ENCODE assay signal across 8 cellular contexts in the genomic region with DNA sequence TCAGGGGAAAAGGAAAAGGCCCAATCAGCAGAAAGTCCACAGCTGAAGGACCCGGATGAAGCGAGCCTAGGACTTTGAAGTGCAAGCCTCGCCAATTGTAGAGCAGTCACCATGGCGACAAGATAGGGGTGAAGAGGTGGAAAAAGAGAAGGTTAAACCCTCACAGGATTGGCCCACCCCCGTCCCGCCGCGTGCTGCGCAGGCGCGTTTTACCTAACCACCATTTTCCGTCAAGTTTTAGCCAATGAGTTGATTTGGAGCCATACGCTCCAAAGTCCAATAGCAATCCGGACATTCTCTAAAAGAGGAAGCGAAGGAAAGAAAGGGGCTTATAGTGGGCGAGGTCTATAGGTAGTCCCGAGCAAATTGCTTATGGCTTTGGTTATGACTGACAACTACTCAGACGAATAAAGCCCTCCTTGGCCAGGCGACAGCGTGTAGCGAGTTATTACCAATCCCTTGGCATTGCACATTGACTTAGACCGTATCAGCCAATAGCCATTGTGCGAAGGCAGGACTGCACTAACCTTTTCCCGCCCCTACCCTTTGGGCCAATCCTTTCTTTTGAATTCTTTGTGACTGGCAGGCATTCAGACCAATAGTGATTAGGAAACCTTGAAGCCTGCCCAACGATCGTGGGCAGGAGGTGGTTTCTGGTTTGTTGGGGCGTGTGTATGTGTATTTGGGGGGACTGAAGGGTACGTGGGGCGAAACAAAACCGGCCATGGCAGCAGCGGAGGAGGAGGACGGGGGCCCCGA. TPM values are rescaled to one million over a fixed set of nuclear protein-coding genes. Genes with fewer than 3 reads are reported as not detected.
DNase-seq lines count a peak whose midpoint lies in the region; ATAC-seq, FAIRE-seq and TF ChIP-seq lines count a peak whose summit lies in the region.

A gene with protein sequence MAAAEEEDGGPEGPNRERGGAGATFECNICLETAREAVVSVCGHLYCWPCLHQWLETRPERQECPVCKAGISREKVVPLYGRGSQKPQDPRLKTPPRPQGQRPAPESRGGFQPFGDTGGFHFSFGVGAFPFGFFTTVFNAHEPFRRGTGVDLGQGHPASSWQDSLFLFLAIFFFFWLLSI (plus strand): TSS at position 618 of the 759 bp plus-strand sequence. CDS start 107 bp downstream, at position 725.

- no peak for TF ChIP-seq POLR2A in GM12892 (IDR thresholded peaks at IDR 0.05; ENCODE audit: low read depth, low read length)

- DNase-seq in GM12892 (ENCODE audit: insufficient read length) (peak; percentile 94), NCI-H146 treated with DMSO at 0.1 percent for 48 hours (lab: John Stamatoyannopoulos, UW; ENCODE audit: unreplicated experiment) (peak; percentile 99), amniotic stem cell (lab: John Stamatoyannopoulos, UW) (peak; percentile 100), left cardiac atrium (peak; percentile 96), posterior vena cava (ENCODE audit: low spot score) (peak; percentile 98), ureter (ENCODE audit: low spot score) (peak; percentile 98)

- H3K27ac Mint-ChIP-seq in T-helper 1 cell treated with Interleukin-12 subunit alpha and Interleukin-12 subunit beta and Interleukin-4 antibody, amounts not matched to agents 30 μg/mL and 1 μg/mL, for 36 hours = peak within 1 kb of the TSS; percentile 99

- H3K36me3 Mint-ChIP-seq in T-helper 1 cell treated with Interleukin-12 subunit alpha and Interleukin-12 subunit beta and Interleukin-4 antibody, amounts not matched to agents 30 μg/mL and 1 μg/mL, for 36 hours (ENCODE audit: low read depth) = peaks cover 25% of the 10 kb centered on the region

- peak; percentile 84 for ATAC-seq in HG02870 (IDR thresholded peaks at IDR 0.05; ENCODE audit: unreplicated experiment)
- peak; percentile 85 to 87 for ATAC-seq in left cardiac atrium

- peaks cover 57% of the 10 kb centered on the region for H3K4me1 Mint-ChIP-seq in T-helper 1 cell treated with Interleukin-12 subunit alpha and Interleukin-12 subunit beta and Interleukin-4 antibody, amounts not matched to agents 30 μg/mL and 1 μg/mL, for 36 hours (ENCODE audit: low read depth)

- H3K9me3 Mint-ChIP-seq in T-helper 1 cell treated with Interleukin-12 subunit alpha and Interleukin-12 subunit beta and Interleukin-4 antibody, amounts not matched to agents 30 μg/mL and 1 μg/mL, for 36 hours = no peaks in the 10 kb centered on the region

- intact Hi-C loops in left cardiac atrium (cut with DNase I) (no loop called here), posterior vena cava (cut with DNase I) (loop anchor here in 1 of 2 donors (5.0 kb wide), 1 partner anchor 51 kb away; a partner anchor contains a TSS)

- peak; percentile 98 for FAIRE-seq in GM12892 (lab: Jason Lieb, UNC)

- no peaks in the 10 kb centered on the region for H3K27me3 Mint-ChIP-seq in T-helper 1 cell treated with Interleukin-12 subunit alpha and Interleukin-12 subunit beta and Interleukin-4 antibody, amounts not matched to agents 30 μg/mL and 1 μg/mL, for 36 hours (ENCODE audit: low read depth)

- peak within 1 kb of the TSS; percentile 99 for H3K4me3 Mint-ChIP-seq in T-helper 1 cell treated with Interleukin-12 subunit alpha and Interleukin-12 subunit beta and Interleukin-4 antibody, amounts not matched to agents 30 μg/mL and 1 μg/mL, for 36 hours

RNA-seq across cellular contexts. Expression of the gene that starts here (rescaled TPM):
- polyA plus RNA-seq in GM12892 (2012; ENCODE audit: missing spikeins) = 80.8 TPM
- total RNA-seq in left cardiac atrium (10 to 100 TPM; 73.0 to 77.9 TPM), posterior vena cava (10 to 100 TPM; 43.2 to 46.7 TPM), ureter (44.4 TPM)

Comparison
In these comparisons a context has a peak if more than half of its experiments do, and no peak if none do; other contexts are left out.
1. Peak in every context shown above with its lines: DNase-seq and ATAC-seq.